Comparison of ENCODE assay signal across 8 cellular contexts in genomic region chr10:91796332-91797076, GRCh38. TPM values are rescaled to one million over a fixed set of nuclear protein-coding genes. Genes with fewer than 3 reads are reported as not detected.
DNase-seq lines count a peak whose midpoint lies in the region; ATAC-seq and TF ChIP-seq lines count a peak whose summit lies in the region.

No MANE protein-coding gene starts in this region.

- H3K27ac ChIP-seq in esophagus (ENCODE audit: low read depth in 2 of 2, low read length in 1 of 2) (peak overlapping the region; percentile 91 to 92), subcutaneous abdominal adipose tissue (ENCODE audit: low read depth, low read length) (no peak overlapping the region)

- H3K27ac Mint-ChIP-seq in nephron = peak overlapping the region; percentile 98 to 99 (median 99)

- 7 to 8% methylated on average over 11 of the region's 11 CpGs for WGBS in esophagus, 2 donors

- H3K4me1 Mint-ChIP-seq in nephron = peaks cover 40% of the 10 kb centered on the region

- H3K36me3 ChIP-seq in esophagus (ENCODE audit: control insufficient read depth in 2 of 2, insufficient read depth in 2 of 2, low read length in 1 of 2) = no peaks in the 10 kb centered on the region
- no peaks in the 10 kb centered on the region for H3K36me3 ChIP-seq in subcutaneous abdominal adipose tissue (ENCODE audit: control insufficient read depth in 5 of 5, insufficient read depth in 5 of 5, low read length in 5 of 5)

- peak overlapping the region; percentile 88 to 97 (median 95) for H3K4me3 Mint-ChIP-seq in nephron

- no peaks in the 10 kb centered on the region for H3K27me3 Mint-ChIP-seq in nephron (ENCODE audit: low read depth)

- H3K27me3 ChIP-seq in esophagus (ENCODE audit: control insufficient read depth in 1 of 2, insufficient read depth in 2 of 2, low read length in 2 of 2) (no peaks in the 10 kb centered on the region), subcutaneous abdominal adipose tissue (ENCODE audit: control insufficient read depth in 5 of 5, insufficient read depth in 4 of 5, low read length in 5 of 5) (no peaks in the 10 kb centered on the region)

- no peak for TF ChIP-seq CTCF in nephron (IDR thresholded peaks at IDR 0.05; ENCODE audit: unreplicated experiment in 3 of 3)

- H3K9me3 Mint-ChIP-seq in nephron = no peaks in the 10 kb centered on the region

- DNase-seq in CD1c-positive myeloid dendritic cell (ENCODE audit: extremely low spot score) (peak; percentile 16), MV-4-11 (lab: John Stamatoyannopoulos, UW) (peak; percentile 14), NCI-H187 (lab: John Stamatoyannopoulos, UW) (no peak)
- DNase-seq in activated CD8-positive, alpha-beta memory T cell treated with anti-CD3 and anti-CD28 coated beads for 48 hours (ENCODE audit: low read depth in 2 of 3, low spot score in 2 of 3) = peak in 2 of 3 experiments; percentile 17 to 44

- peak overlapping the region; percentile 1 to 82 (median 58) for H3K9ac ChIP-seq in subcutaneous abdominal adipose tissue (ENCODE audit: low read length in 5 of 5)

- H3K4me1 ChIP-seq in esophagus (ENCODE audit: control insufficient read depth in 2 of 2, insufficient read depth in 2 of 2, low read length in 1 of 2) = no peaks in the 10 kb centered on the region
- peaks cover 0 to 39% (median 31%) of the 10 kb centered on the region in 5 donors for H3K4me1 ChIP-seq in subcutaneous abdominal adipose tissue (ENCODE audit: control insufficient read depth in 5 of 5, insufficient read depth in 5 of 5, low read length in 5 of 5)

- H3K36me3 Mint-ChIP-seq in nephron (ENCODE audit: low read depth) = peaks cover 5% of the 10 kb centered on the region

- H3K4me3 ChIP-seq in esophagus (ENCODE audit: low read depth in 1 of 2, low read length in 2 of 2) (peak overlapping the region; percentile 24 to 46), subcutaneous abdominal adipose tissue (ENCODE audit: low read depth in 1 of 5, low read length in 5 of 5) (peak overlapping the region; percentile 90 to 99 (median 97))

- H3K9me3 ChIP-seq in esophagus (ENCODE audit: control insufficient read depth in 2 of 2, insufficient read depth in 1 of 2, low read depth in 1 of 2, low read length in 1 of 2) = no peaks in the 10 kb centered on the region
- no peaks in the 10 kb centered on the region for H3K9me3 ChIP-seq in subcutaneous abdominal adipose tissue (ENCODE audit: control insufficient read depth in 5 of 5, low read length in 5 of 5)

- ATAC-seq in GM21515 (IDR thresholded peaks at IDR 0.05; ENCODE audit: unreplicated experiment) = peak; percentile 39

RNA-seq across cellular contexts. Expression of gene TNKS2, which starts 1.7 kb away (rescaled TPM):
- 10 to 100 TPM; 10.9 to 13.0 TPM for polyA plus RNA-seq in esophagus

Comparison
In these comparisons a context has a peak if more than half of its experiments do, and no peak if none do; other contexts are left out.
1. DNase-seq: peak in CD1c-positive myeloid dendritic cell (single experiment), MV-4-11 (single experiment) and activated CD8-positive, alpha-beta memory T cell treated with anti-CD3 and anti-CD28 coated beads for 48 hours (2 of 3); none in NCI-H187 (0 of 2).